8 cellular contexts compared by ENCODE assay signal in the genomic region with DNA sequence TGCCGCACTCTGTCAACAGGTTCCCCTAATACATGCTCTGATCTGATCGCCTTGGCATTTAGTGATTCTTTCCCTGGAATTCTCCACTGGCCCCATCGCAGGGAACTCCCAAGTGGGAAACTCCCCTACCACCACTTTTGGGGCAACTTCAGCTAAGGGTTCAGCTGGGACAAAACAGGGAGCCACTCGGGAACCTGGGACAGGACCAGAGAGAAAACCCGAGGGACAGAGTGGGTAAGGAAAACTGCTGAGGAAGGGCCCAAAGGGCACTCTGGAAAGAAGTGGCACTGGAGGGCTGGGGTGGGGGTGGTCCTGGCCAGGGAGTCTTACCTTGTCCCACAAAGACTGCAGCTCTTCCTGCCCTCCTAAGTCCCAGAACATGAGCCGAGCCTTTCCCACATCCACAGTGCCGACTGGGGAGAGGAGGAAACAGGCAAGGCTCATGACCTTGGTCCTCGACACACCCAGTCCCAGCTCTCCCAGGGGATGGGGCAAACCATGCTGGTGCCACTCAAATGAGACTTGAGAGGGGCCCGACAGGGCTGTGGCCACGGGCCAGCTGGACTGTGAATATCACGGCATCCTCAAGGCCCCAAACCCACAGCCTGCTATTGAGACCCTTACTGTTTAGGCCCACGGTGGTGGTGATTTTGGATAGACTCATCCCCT. TPM values are rescaled to one million over a fixed set of nuclear protein-coding genes. Genes with fewer than 3 reads are reported as not detected.
DNase-seq lines count a peak whose midpoint lies in the region; ATAC-seq and TF ChIP-seq lines count a peak whose summit lies in the region.

No MANE protein-coding gene starts in this region.

- H3K9me3 ChIP-seq in cardiac muscle cell (ENCODE audit: low read depth), result no peaks in the 10 kb centered on the region
- H3K9me3 ChIP-seq in adipocyte (ENCODE audit: control insufficient read depth, low read length), result no peaks in the 10 kb centered on the region
- H3K9me3 ChIP-seq in lung (ENCODE audit: control insufficient read depth in 2 of 2, insufficient read depth in 1 of 2, low read length in 1 of 2), result no peaks in the 10 kb centered on the region
- no peaks in the 10 kb centered on the region for H3K9me3 ChIP-seq in upper lobe of right lung

- WGBS in lung, 2 donors, result 80 to 92% methylated on average over 12 of the region's 12 CpGs
- WGBS in lower leg skin, 2 donors, result 71 to 78% methylated on average over 10 to 12 of the region's 12 CpGs

- TF ChIP-seq CTCF in cardiac muscle cell (IDR thresholded peaks at IDR 0.05; ENCODE audit: low read depth, low read length), result no peak
- TF ChIP-seq CTCF in lung (IDR thresholded peaks at IDR 0.05; ENCODE audit: control extremely low read depth, extremely low read depth), result no peak
- TF ChIP-seq CTCF in upper lobe of right lung (IDR thresholded peaks at IDR 0.05), result no peak
- TF ChIP-seq CTCF in lower leg skin (IDR thresholded peaks at IDR 0.05), result no peak

- DNase-seq in cardiac muscle cell (ENCODE audit: low read depth in 1 of 2, low spot score in 1 of 2) (no peak), cardiac septum (ENCODE audit: low spot score) (no peak), adipocyte (ENCODE audit: low read depth) (no peak), lung (ENCODE audit: low spot score) (peak; percentile 28), upper lobe of right lung (no peak), lower leg skin (ENCODE audit: low spot score in 2 of 2) (no peak)

- intact Hi-C loops in cardiac septum (cut with DNase I), result no loop called here
- intact Hi-C loops in upper lobe of right lung (cut with DNase I), result no loop called here
- intact Hi-C loops in lower leg skin (cut with DNase I; ENCODE audit: low total_unique reads), result no loop called here

- peak overlapping the region; percentile 95 for H3K9ac ChIP-seq in adipocyte (ENCODE audit: low read length)

- H3K4me3 ChIP-seq in cardiac muscle cell (peak overlapping the region; percentile 87), adipocyte (ENCODE audit: low read length) (peak overlapping the region; percentile 91), lung (peak overlapping the region; percentile 94), upper lobe of right lung (peak overlapping the region; percentile 75), lower leg skin (ENCODE audit: low read depth, poor library complexity, severe bottlenecking) (no peak overlapping the region)

- peaks cover 24% of the 10 kb centered on the region for H3K36me3 ChIP-seq in cardiac muscle cell
- H3K36me3 ChIP-seq in adipocyte (ENCODE audit: control insufficient read depth, insufficient read depth, low read length, severe bottlenecking), result peaks cover 40% of the 10 kb centered on the region
- peaks cover under 1 to 33% of the 10 kb centered on the region in 2 donors for H3K36me3 ChIP-seq in lung (ENCODE audit: control insufficient read depth in 2 of 2, insufficient read depth in 2 of 2, low read length in 2 of 2)
- H3K36me3 ChIP-seq in upper lobe of right lung, result peaks cover 53% of the 10 kb centered on the region

- H3K4me1 ChIP-seq in cardiac muscle cell (ENCODE audit: low read depth), result peaks cover 12% of the 10 kb centered on the region
- H3K4me1 ChIP-seq in adipocyte (ENCODE audit: control insufficient read depth, insufficient read depth, low read length), result peaks cover 21% of the 10 kb centered on the region
- H3K4me1 ChIP-seq in lung (ENCODE audit: control insufficient read depth in 2 of 2, insufficient read depth in 2 of 2, low read length in 2 of 2), result peaks cover 0 to 14% of the 10 kb centered on the region in 2 donors
- H3K4me1 ChIP-seq in upper lobe of right lung, result peaks cover 24% of the 10 kb centered on the region

- H3K27me3 ChIP-seq in cardiac muscle cell (no peaks in the 10 kb centered on the region), adipocyte (replicated peaks; ENCODE audit: control insufficient read depth, insufficient read depth, low read length) (no peaks in the 10 kb centered on the region), lung (ENCODE audit: control insufficient read depth, insufficient read depth) (no peaks in the 10 kb centered on the region), upper lobe of right lung (no peaks in the 10 kb centered on the region)

- peak overlapping the region; percentile 91 for H3K27ac ChIP-seq in cardiac muscle cell
- H3K27ac ChIP-seq in lung (ENCODE audit: low read depth in 1 of 2, low read length in 1 of 2), result peak overlapping the region; percentile 94 to 95
- peak overlapping the region; percentile 93 for H3K27ac ChIP-seq in upper lobe of right lung

- ATAC-seq in lung (ENCODE audit: insufficient read depth, low FRiP score), result no peak
- no peak for ATAC-seq in upper lobe of right lung
- no peak for ATAC-seq in HG03342 (IDR thresholded peaks at IDR 0.05; ENCODE audit: unreplicated experiment)
- no peak for ATAC-seq in esophagus mucosa

- no peak for TF ChIP-seq POLR2A in lower leg skin (IDR thresholded peaks at IDR 0.05)

RNA-seq across cellular contexts. Expression of a gene that starts 1.6 kb away (rescaled TPM):
- total RNA-seq in cardiac muscle cell (46.1 and 61.3 TPM in 2 replicates), cardiac septum (40.3 TPM), lung (10 to 100 TPM; 29.8 to 56.0 TPM), upper lobe of right lung (49.4 TPM), lower leg skin (10 to 100 TPM; 20.7 to 42.6 (median 34.7) TPM), esophagus mucosa (31.1 TPM)
- polyA plus RNA-seq in cardiac muscle cell (75.0 and 85.1 TPM in 2 replicates), lung (10 to 100 TPM; 43.9 to 50.8 TPM)

RNA-seq across cellular contexts. Expression of a gene that starts 1.7 kb away (rescaled TPM):
- 36.3 and 48.8 TPM in 2 replicates for total RNA-seq in cardiac muscle cell
- polyA plus RNA-seq in cardiac muscle cell, result 30.0 and 37.5 TPM in 2 replicates
- total RNA-seq in cardiac septum, result 16.7 TPM
- total RNA-seq in lung, result 10 to 100 TPM; 18.3 to 32.9 TPM
- polyA plus RNA-seq in lung, result 10 to 100 TPM; 34.5 to 45.0 TPM
- total RNA-seq in upper lobe of right lung, result 27.6 TPM
- 10 to 100 TPM; 34.4 to 44.7 (median 35.9) TPM for total RNA-seq in lower leg skin
- total RNA-seq in esophagus mucosa, result 11.1 TPM

RNA-seq across cellular contexts. Expression of a gene that starts 9.7 kb away (rescaled TPM):
- total RNA-seq in cardiac muscle cell, result 9.5 and 10.3 TPM in 2 replicates
- polyA plus RNA-seq in cardiac muscle cell, result 3.3 and 4.9 TPM in 2 replicates
- total RNA-seq in cardiac septum, result not detected
- 10 to 100 TPM in 1 of 2 donors, 1 to 10 TPM in 1; 1.6 to 19.8 TPM for total RNA-seq in lung
- 100 to 1,000 TPM in 1 of 2 donors, 10 to 100 TPM in 1; 45.5 to 195 TPM for polyA plus RNA-seq in lung
- total RNA-seq in upper lobe of right lung, result 14.4 TPM
- total RNA-seq in lower leg skin, result 10 to 100 TPM in 2 of 4 donors, 1 to 10 TPM in 2; 3.0 to 49.5 (median 12.1) TPM
- total RNA-seq in esophagus mucosa, result 4.5 TPM

RNA-seq across cellular contexts. Expression of a gene that starts 30.3 kb away (rescaled TPM):
- 10.1 and 19.2 TPM in 2 replicates for total RNA-seq in cardiac muscle cell
- 7.0 and 17.4 TPM in 2 replicates for polyA plus RNA-seq in cardiac muscle cell
- total RNA-seq in cardiac septum, result 5.0 TPM
- total RNA-seq in lung, result 1 to 10 TPM; 6.2 to 9.0 TPM
- polyA plus RNA-seq in lung, result 10 to 100 TPM; 11.3 to 19.9 TPM
- 7.8 TPM for total RNA-seq in upper lobe of right lung
- 10 to 100 TPM; 17.8 to 26.3 (median 21.8) TPM for total RNA-seq in lower leg skin
- total RNA-seq in esophagus mucosa, result 5.1 TPM

RNA-seq across cellular contexts. Expression of a gene that starts 33.4 kb away (rescaled TPM):
- 79.2 and 177 TPM in 2 replicates for total RNA-seq in cardiac muscle cell
- polyA plus RNA-seq in cardiac muscle cell, result 46.6 and 58.0 TPM in 2 replicates
- 67.8 TPM for total RNA-seq in cardiac septum
- 100 to 1,000 TPM in 1 of 2 donors, 10 to 100 TPM in 1; 18.8 to 121 TPM for total RNA-seq in lung
- 10 to 100 TPM; 41.6 to 81.1 TPM for polyA plus RNA-seq in lung
- total RNA-seq in upper lobe of right lung, result 64.1 TPM
- 100 to 1,000 TPM in 2 of 4 donors, 10 to 100 TPM in 2; 79.9 to 127 (median 96.2) TPM for total RNA-seq in lower leg skin
- total RNA-seq in esophagus mucosa, result 60.9 TPM
